8 cellular contexts compared by ENCODE assay signal in genomic region chr19:58277748-58278147, GRCh38. TPM values are rescaled to one million over a fixed set of nuclear protein-coding genes. Genes with fewer than 3 reads are reported as not detected.
A peak's percentile ranks its signal among the peaks of the same experiment; 100 is the strongest.
DNase-seq lines count a peak whose midpoint lies in the region; ATAC-seq, FAIRE-seq and TF ChIP-seq lines count a peak whose summit lies in the region.

No MANE protein-coding gene starts in this region.

- TF ChIP-seq CTCF in WI38 (IDR thresholded peaks at IDR 0.05; ENCODE audit: low read depth, low read length), result no peak
- TF ChIP-seq CTCF in foreskin keratinocyte (conservative IDR thresholded peaks at IDR 0.05), result no peak
- TF ChIP-seq CTCF in sigmoid colon (IDR thresholded peaks at IDR 0.05), result no peak

- ATAC-seq in foreskin keratinocyte, result no peak

- H3K4me3 ChIP-seq in H7 (ENCODE audit: insufficient read depth, low read depth, low read length) (peak overlapping the region; percentile 67), WI38 (ENCODE audit: low read depth, low read length) (peak overlapping the region; percentile 95), sigmoid colon (peak overlapping the region; percentile 76 to 89 (median 86))

- intact Hi-C loops in sigmoid colon (cut with DNase I), result loop anchor here (2.0 to 5.0 kb wide), 3 partner anchors 27 to 95 kb away; partner anchors contain the start of genes ERVK3-1, ZNF274 and ZSCAN22

- TF ChIP-seq EP300 in sigmoid colon (IDR thresholded peaks at IDR 0.05), result no peak

- peaks cover 3% of the 10 kb centered on the region for H3K4me1 ChIP-seq in foreskin keratinocyte
- H3K4me1 ChIP-seq in sigmoid colon, result peaks cover 0 to 23% (median 19%) of the 10 kb centered on the region in 4 donors

- 81 to 86% methylated on average over 13 of the region's 13 CpGs for WGBS in sigmoid colon, 2 donors

- H3K36me3 ChIP-seq in H7 (replicated peaks; ENCODE audit: control insufficient read depth, insufficient read depth, low read length), result 0 out of 2 replicates have a peak, but pooled peaks cover 1% of the 10 kb centered on the region
- H3K36me3 ChIP-seq in sigmoid colon, result peaks cover 0 to 29% (median 11%) of the 10 kb centered on the region in 4 donors

- no peaks in the 10 kb centered on the region for H3K27me3 ChIP-seq in H7 (ENCODE audit: control insufficient read depth, insufficient read depth, low read length)
- no peaks in the 10 kb centered on the region for H3K27me3 ChIP-seq in foreskin keratinocyte
- H3K27me3 ChIP-seq in sigmoid colon, result no peaks in the 10 kb centered on the region

- no peak for TF ChIP-seq POLR2A in sigmoid colon (IDR thresholded peaks at IDR 0.05)

- H3K27ac ChIP-seq in foreskin keratinocyte (peak overlapping the region; percentile 56), sigmoid colon (peak overlapping the region; percentile 88 to 94 (median 90))

- H3K9me3 ChIP-seq in sigmoid colon, result peaks cover 4 to 24% (median 15%) of the 10 kb centered on the region in 4 donors

- no peak for FAIRE-seq in HTR-8/SVneo (lab: Jason Lieb, UNC)

- DNase-seq in H7, result no peak
- DNase-seq in foreskin keratinocyte, result no peak
- no peak for DNase-seq in sigmoid colon
- DNase-seq in NOMO-1 treated with DMSO at 0.1 percent for 48 hours (lab: John Stamatoyannopoulos, UW; ENCODE audit: unreplicated experiment), result no peak
- no peak for DNase-seq in hippocampal formation (lab: John Stamatoyannopoulos, UW)
- no peak for DNase-seq in HTR-8/SVneo (ENCODE audit: insufficient read length, low spot score)
- no peak for DNase-seq in activated CD8-positive, alpha-beta memory T cell treated with anti-CD3 and anti-CD28 coated beads, Interleukin-2, amount 50 U/mL, for 4 hours

RNA-seq across cellular contexts. Expression of gene ZNF8, which starts 1.0 kb away (rescaled TPM):
- total RNA-seq in H7 (2014; rRNA removed; shearing (Covaris generic)), result 9.4 and 11.9 TPM in 2 replicates
- total RNA-seq in foreskin keratinocyte, result 4.8 and 5.2 TPM in 2 replicates
- 0.71 and 0.85 TPM in 2 replicates for polyA plus RNA-seq in foreskin keratinocyte
- total RNA-seq in sigmoid colon, result 1 to 10 TPM; 4.9 to 8.6 (median 6.5) TPM
- polyA plus RNA-seq in sigmoid colon, result 1 to 10 TPM in 1 of 3 donors, under 1 TPM in 2; 0.60 to 2.0 (median 0.92) TPM

RNA-seq across cellular contexts. Expression of gene ERVK3-1, which starts 27.4 kb away (rescaled TPM):
- 21.7 and 24.8 TPM in 2 replicates for total RNA-seq in H7 (2014; rRNA removed; shearing (Covaris generic))
- total RNA-seq in foreskin keratinocyte, result 36.1 and 37.2 TPM in 2 replicates
- polyA plus RNA-seq in foreskin keratinocyte, result 40.6 and 49.2 TPM in 2 replicates
- 10 to 100 TPM; 41.7 to 49.4 (median 44.0) TPM for total RNA-seq in sigmoid colon
- polyA plus RNA-seq in sigmoid colon, result 10 to 100 TPM; 23.6 to 35.0 (median 27.6) TPM

RNA-seq across cellular contexts. Expression of gene ZNF544, which starts 49.0 kb away (rescaled TPM):
- 31.6 and 35.4 TPM in 2 replicates for total RNA-seq in H7 (2014; rRNA removed; shearing (Covaris generic))
- total RNA-seq in foreskin keratinocyte (40.6 and 41.1 TPM in 2 replicates), sigmoid colon (10 to 100 TPM; 25.8 to 45.1 (median 34.8) TPM)
- polyA plus RNA-seq in foreskin keratinocyte (24.7 and 31.0 TPM in 2 replicates), sigmoid colon (10 to 100 TPM; 16.4 to 28.6 (median 20.4) TPM)

RNA-seq across cellular contexts. Expression of gene ZSCAN22, which starts 49.0 kb away (rescaled TPM):
- 2.6 and 2.7 TPM in 2 replicates for total RNA-seq in H7 (2014; rRNA removed; shearing (Covaris generic))
- 2.9 and 3.6 TPM in 2 replicates for total RNA-seq in foreskin keratinocyte
- 1.0 and 1.3 TPM in 2 replicates for polyA plus RNA-seq in foreskin keratinocyte
- total RNA-seq in sigmoid colon, result 1 to 10 TPM; 1.4 to 3.6 (median 2.2) TPM
- 1 to 10 TPM in 1 of 3 donors, under 1 TPM in 2; 0.60 to 1.3 (median 0.69) TPM for polyA plus RNA-seq in sigmoid colon
